In genomic region chr10:103745264-103746247, GRCh38 we compare ENCODE assay signal across 9 cellular contexts.
DNase-seq lines count a peak whose midpoint lies in the region; ATAC-seq and TF ChIP-seq lines count a peak whose summit lies in the region.
"Had no signal": no experiment of that assay in that cellular context is flagged by ENCODE, and none has a peak within 500 bp of the region (broad histone marks: within the 10 kb centered on the region; RNA-seq: fewer than 3 reads in every experiment).

No MANE protein-coding gene starts in this region.

- H3K4me3 Mint-ChIP-seq in activated CD4-positive, alpha-beta memory T cell treated with anti-CD3 and anti-CD28 coated beads, Interleukin-2, amount 10 ng/mL, durations not matched to agents 7 days and 5 days: peak overlapping the region; percentile 62

- peaks cover 57% of the 10 kb centered on the region for H3K4me1 Mint-ChIP-seq in activated CD4-positive, alpha-beta memory T cell treated with anti-CD3 and anti-CD28 coated beads, Interleukin-2, amount 10 ng/mL, durations not matched to agents 7 days and 5 days

- H3K4me3 ChIP-seq in heart right ventricle (no peak overlapping the region), urinary bladder (ENCODE audit: low read depth, low read length) (no peak overlapping the region)
- H3K4me3 ChIP-seq: lung had no signal

- H3K27ac Mint-ChIP-seq in activated CD4-positive, alpha-beta memory T cell treated with anti-CD3 and anti-CD28 coated beads, Interleukin-2, amount 10 ng/mL, durations not matched to agents 7 days and 5 days: peak overlapping the region; percentile 93

- peak in 1 of 9 donors; percentile 12 for TF ChIP-seq CTCF in heart right ventricle (IDR thresholded peaks at IDR 0.05)

- H3K27me3 ChIP-seq in heart right ventricle: no peaks in the 10 kb centered on the region

- ATAC-seq in heart right ventricle (peak in 7 of 8 donors; percentile 11 to 76 (median 62)), GM18519 (IDR thresholded peaks at IDR 0.05; ENCODE audit: low FRiP score, unreplicated experiment) (no peak), HG03135 (IDR thresholded peaks at IDR 0.05; ENCODE audit: unreplicated experiment) (no peak)

- CTCF ChIA-PET in activated CD4-positive, alpha-beta memory T cell treated with anti-CD3 and anti-CD28 coated beads, Interleukin-2, amount 10 ng/mL, durations not matched to agents 7 days and 5 days (lab: Charles Lee): interaction anchor here (0.6 to 7.2 kb wide), 11 partner anchors 8 to 144 kb away, joined by 3 to 38 read pairs (median 3); no protein-coding TSS in a partner anchor

- peaks cover 2% of the 10 kb centered on the region for H3K9me3 Mint-ChIP-seq in activated CD4-positive, alpha-beta memory T cell treated with anti-CD3 and anti-CD28 coated beads, Interleukin-2, amount 10 ng/mL, durations not matched to agents 7 days and 5 days

- H3K36me3 Mint-ChIP-seq in activated CD4-positive, alpha-beta memory T cell treated with anti-CD3 and anti-CD28 coated beads, Interleukin-2, amount 10 ng/mL, durations not matched to agents 7 days and 5 days (ENCODE audit: low read depth): peaks cover 11% of the 10 kb centered on the region

- no peaks in the 10 kb centered on the region for H3K9me3 ChIP-seq in heart right ventricle

- intact Hi-C loops in heart right ventricle (cut with DNase I): no loop called here
- intact Hi-C loops in cardiac septum (cut with DNase I): no loop called here

- WGBS in heart right ventricle, 2 donors: 74 to 78% methylated on average over 17 of the region's 17 CpGs
- 82% methylated on average over 17 of the region's 17 CpGs for WGBS in urinary bladder

- H3K4me1 ChIP-seq in heart right ventricle: peaks cover 2 to 60% (median 40%) of the 10 kb centered on the region in 9 donors
- no peaks in the 10 kb centered on the region for H3K4me1 ChIP-seq in urinary bladder (ENCODE audit: insufficient read depth)

- H3K27ac ChIP-seq in heart right ventricle (peak overlapping the region in 9 of 10 donors; percentile 10 to 74 (median 47)), urinary bladder (ENCODE audit: low read depth) (peak overlapping the region; percentile 81)

- H3K36me3 ChIP-seq in heart right ventricle: no peaks in the 10 kb centered on the region
- no peaks in the 10 kb centered on the region for H3K36me3 ChIP-seq in urinary bladder (ENCODE audit: insufficient read depth)

- POLR2A ChIA-PET in activated CD4-positive, alpha-beta memory T cell treated with anti-CD3 and anti-CD28 coated beads, Interleukin-2, amount 10 ng/mL, durations not matched to agents 7 days and 5 days (lab: Charles Lee): interaction anchor here (0.6 to 6.6 kb wide), 11 partner anchors 9 to 376 kb away, joined by 3 to 81 read pairs (median 4); partner anchors contain the start of gene SFR1

- DNase-seq in heart right ventricle (no peak), cardiac septum (ENCODE audit: low spot score) (no peak), iPS-NIHi11 (ENCODE audit: low spot score) (peak; percentile 53), globus pallidus (ENCODE audit: low spot score) (no peak)
- peak; percentile 79 for DNase-seq in activated CD4-positive, alpha-beta memory T cell treated with anti-CD3 and anti-CD28 coated beads, Interleukin-2, amount 10 ng/mL, durations not matched to agents 7 days and 5 days

- no peaks in the 10 kb centered on the region for H3K27me3 Mint-ChIP-seq in activated CD4-positive, alpha-beta memory T cell treated with anti-CD3 and anti-CD28 coated beads, Interleukin-2, amount 10 ng/mL, durations not matched to agents 7 days and 5 days

Comparison
In these comparisons a context has a peak if more than half of its experiments do, and no peak if none do; other contexts are left out.
1. ATAC-seq: peak in heart right ventricle (7 of 8); none in GM18519 (single experiment) and HG03135 (single experiment).
2. DNase-seq: peak in activated CD4-positive, alpha-beta memory T cell treated with anti-CD3 and anti-CD28 coated beads, Interleukin-2, amount 10 ng/mL, durations not matched to agents 7 days and 5 days (single experiment) and iPS-NIHi11 (single experiment); none in heart right ventricle (0 of 2), cardiac septum (single experiment) and globus pallidus (single experiment).